15 cellular contexts compared by ENCODE assay signal in the genomic region with DNA sequence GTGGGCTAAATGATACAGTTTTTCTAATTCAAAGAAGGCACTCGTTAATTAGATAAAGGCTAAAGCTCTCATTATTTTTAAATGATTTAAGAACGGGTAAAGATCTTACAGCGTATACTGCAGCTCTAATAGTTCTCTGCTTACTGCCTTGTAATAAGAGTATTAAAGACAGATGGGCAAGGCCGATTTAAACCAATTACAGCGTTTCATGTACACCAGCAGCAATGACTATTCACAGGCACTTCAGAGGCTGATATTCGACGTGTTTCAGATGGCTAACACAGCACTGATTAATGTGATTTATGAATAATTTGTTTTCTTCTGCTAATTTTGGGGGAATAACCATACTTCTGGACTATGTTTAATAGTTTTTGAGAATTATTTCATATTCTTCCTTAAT.
"Had no signal": no experiment of that assay in that cellular context is flagged by ENCODE, and none has a peak within 500 bp of the region (broad histone marks: within the 10 kb centered on the region; RNA-seq: fewer than 3 reads in every experiment).

No MANE protein-coding gene starts in this region.

- H3K9me3 ChIP-seq: esophagus squamous epithelium, heart right ventricle, left ventricle myocardium inferior, psoas muscle, upper lobe of left lung had no signal

- H3K4me3 ChIP-seq: esophagus squamous epithelium, heart right ventricle, left ventricle myocardium inferior, psoas muscle, upper lobe of left lung had no signal

- H3K27ac ChIP-seq: dorsolateral prefrontal cortex, esophagus squamous epithelium, foreskin keratinocyte, heart right ventricle, left ventricle myocardium inferior, psoas muscle, upper lobe of left lung had no signal

- H3K27me3 ChIP-seq: dorsolateral prefrontal cortex, esophagus squamous epithelium, foreskin keratinocyte, heart right ventricle, upper lobe of left lung had no signal

- H3K36me3 ChIP-seq: esophagus squamous epithelium, heart right ventricle, left ventricle myocardium inferior, upper lobe of left lung had no signal

- H3K4me1 ChIP-seq: esophagus squamous epithelium, foreskin keratinocyte had no signal

- DNase-seq: activated CD4-positive, alpha-beta T cell treated with anti-CD3 and anti-CD28 coated beads, Interleukin-2, amount 50 U/mL, for 48 hours; activated CD8-positive, alpha-beta memory T cell treated with anti-CD3 and anti-CD28 coated beads, Interleukin-2, amount 50 U/mL, for 4 hours; aorta; dorsolateral prefrontal cortex; esophagus squamous epithelium; foreskin keratinocyte; heart right ventricle; islet precursor cell; left ventricle myocardium inferior; mesendoderm; nephron progenitor cell; psoas muscle; stimulated activated CD4-positive, alpha-beta T cell treated with anti-CD3 and anti-CD28 coated beads, Interleukin-2, amount 100 ng/mL, for 24 hours; stimulated activated CD8-positive, alpha-beta memory T cell treated with anti-CD3 and anti-CD28 coated beads, Interleukin-4, amount 100 ng/mL, for 48 hours; upper lobe of left lung had no signal
